19 cellular contexts compared by ENCODE assay signal in the genomic region with DNA sequence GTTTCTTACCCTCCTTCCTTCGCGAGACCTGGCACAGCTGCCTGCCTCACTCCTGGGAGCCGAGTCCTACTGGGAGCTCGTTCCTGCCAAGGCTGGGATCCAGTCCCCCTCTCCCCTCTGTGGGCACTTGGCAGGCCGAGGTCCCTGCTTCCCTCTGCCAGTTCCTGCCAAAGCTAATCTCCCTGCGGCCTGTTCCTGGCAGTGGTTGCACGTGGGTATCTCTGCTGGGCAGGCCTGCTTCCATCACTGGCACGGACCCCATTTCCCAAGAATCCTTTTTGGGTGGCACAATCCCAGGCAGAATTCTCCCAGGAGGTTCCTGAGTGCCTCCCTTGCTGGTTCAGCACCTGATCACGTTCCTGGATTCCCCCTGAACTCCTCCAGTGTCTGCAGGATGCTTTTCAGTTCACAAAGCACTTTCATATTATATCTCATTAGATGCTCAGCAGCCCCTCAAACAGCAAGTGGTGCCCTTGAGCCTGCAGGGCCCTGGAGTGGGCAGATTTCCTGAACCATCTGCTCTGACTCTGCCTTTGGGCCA.
DNase-seq lines count a peak whose midpoint lies in the region; ATAC-seq and TF ChIP-seq lines count a peak whose summit lies in the region.
"Had no signal": no experiment of that assay in that cellular context is flagged by ENCODE, and none has a peak within 500 bp of the region (broad histone marks: within the 10 kb centered on the region; RNA-seq: fewer than 3 reads in every experiment).

No MANE protein-coding gene starts in this region.

- H3K4me3 ChIP-seq in thoracic aorta: no peak overlapping the region
- H3K4me3 ChIP-seq: SK-N-MC, thyroid gland had no signal

- no peaks in the 10 kb centered on the region for H3K9me3 ChIP-seq in thoracic aorta
- H3K9me3 ChIP-seq: thyroid gland had no signal

- ATAC-seq in thoracic aorta (ENCODE audit: insufficient number of reproducible peaks, low FRiP score, low read depth) (no peak), HG03135 (IDR thresholded peaks at IDR 0.05; ENCODE audit: unreplicated experiment) (no peak)
- ATAC-seq: activated CD8-positive, alpha-beta memory T cell treated with anti-CD3 and anti-CD28 coated beads, Interleukin-2, amount 10 ng/mL, durations not matched to agents 7 days and 5 days had no signal

- H3K27ac ChIP-seq in thoracic aorta: no peak overlapping the region
- H3K27ac ChIP-seq: parathyroid adenoma, SK-N-MC, thyroid gland had no signal

- no peaks in the 10 kb centered on the region for H3K27me3 ChIP-seq in thoracic aorta (replicated peaks; ENCODE audit: insufficient read depth)
- H3K27me3 ChIP-seq: thyroid gland had no signal

- DNase-seq in NCI-H1092 (lab: John Stamatoyannopoulos, UW) (peak; percentile 21), NCI-H1092 treated with DMSO at 0.1 percent for 48 hours (lab: John Stamatoyannopoulos, UW) (no peak), globus pallidus (ENCODE audit: low spot score) (peak; percentile 20), medulla oblongata (ENCODE audit: extremely low spot score) (peak; percentile 22), thoracic aorta (ENCODE audit: low spot score) (peak; percentile 20), COR-L47 (lab: John Stamatoyannopoulos, UW) (no peak), retina (no peak)
- DNase-seq: 8988T; activated CD4-positive, alpha-beta T cell treated with anti-CD3 and anti-CD28 coated beads for 1 hour; activated CD8-positive, alpha-beta memory T cell treated with anti-CD3 and anti-CD28 coated beads, Interleukin-2, amount 10 ng/mL, durations not matched to agents 7 days and 5 days; activated gamma-delta T cell; amniotic stem cell; NCI-H1417 treated with DMSO at 0.1 percent for 48 hours; NCI-H69; T1000; thyroid gland had no signal

- TF ChIP-seq CTCF in thoracic aorta (IDR thresholded peaks at IDR 0.05): no peak

- H3K4me1 ChIP-seq in thoracic aorta (ENCODE audit: control insufficient read depth in 1 of 2, low read depth in 2 of 2): peaks cover 0 to 20% of the 10 kb centered on the region in 2 donors
- H3K4me1 ChIP-seq: parathyroid adenoma had no signal

- H3K36me3 ChIP-seq in thoracic aorta: no peaks in the 10 kb centered on the region
- H3K36me3 ChIP-seq: thyroid gland had no signal

Comparison
In these comparisons a context has a peak if more than half of its experiments do, and no peak if none do; other contexts are left out.
1. DNase-seq: peak in NCI-H1092 (single experiment), globus pallidus (single experiment), medulla oblongata (single experiment) and thoracic aorta (single experiment); none in NCI-H1092 treated with DMSO at 0.1 percent for 48 hours (single experiment), COR-L47 (single experiment) and retina (single experiment).